ENCODE assay signal across 10 cellular contexts in the genomic region with DNA sequence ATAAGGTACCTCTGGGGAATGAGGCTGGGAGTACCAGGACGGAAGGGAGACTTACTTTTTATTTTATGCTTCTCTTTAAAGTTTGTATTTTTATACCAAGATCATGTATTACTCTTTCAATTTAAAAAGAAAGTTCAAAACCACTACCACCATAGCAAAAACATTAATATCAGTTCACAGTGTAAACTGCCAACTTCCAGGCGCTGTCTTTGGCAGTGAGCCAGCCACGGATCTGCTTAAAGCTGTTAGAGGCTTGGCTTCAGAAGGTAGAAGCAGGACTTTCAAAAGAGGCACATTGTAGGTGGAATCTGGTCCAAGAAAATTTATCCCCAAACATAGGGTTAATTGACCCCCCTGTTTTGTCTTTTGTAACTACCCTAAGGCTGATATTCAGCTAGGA.
DNase-seq lines count a peak whose midpoint lies in the region; TF ChIP-seq lines count a peak whose summit lies in the region.
"Had no signal": no experiment of that assay in that cellular context is flagged by ENCODE, and none has a peak within 500 bp of the region (broad histone marks: within the 10 kb centered on the region; RNA-seq: fewer than 3 reads in every experiment).

No MANE protein-coding gene starts in this region.

- H3K27ac ChIP-seq in HEK293 (ENCODE audit: extremely low read depth, low read depth, low read length): no peak overlapping the region
- H3K27ac ChIP-seq in breast epithelium: no peak overlapping the region

- CTCF ChIA-PET in HEK293 (lab: Yijun Ruan, JAX): no interaction called here

- H3K36me3 ChIP-seq in HEK293 (ENCODE audit: control insufficient read depth in 2 of 2, insufficient read depth in 1 of 2, low read length in 2 of 2): no peaks in the 10 kb centered on the region
- no peaks in the 10 kb centered on the region for H3K36me3 ChIP-seq in breast epithelium

- H3K27ac Mint-ChIP-seq in glutamatergic neuron (ENCODE audit: unreplicated experiment): no peak overlapping the region
- H3K27ac Mint-ChIP-seq: activated CD4-positive, alpha-beta T cell treated with anti-CD3 and anti-CD28 coated beads, Interleukin-2, amount 10 ng/mL, durations not matched to agents 7 days and 5 days; activated naive CD8-positive, alpha-beta T cell had no signal

- POLR2A ChIA-PET in HEK293 (lab: Yijun Ruan, JAX): interaction anchor here (0.6 kb wide), 1 partner anchor 75 kb away, joined by 7 read pairs; no protein-coding TSS in a partner anchor

- peaks cover 5% of the 10 kb centered on the region for H3K36me3 Mint-ChIP-seq in glutamatergic neuron (ENCODE audit: unreplicated experiment)

- H3K27me3 ChIP-seq in breast epithelium: no peaks in the 10 kb centered on the region

- intact Hi-C loops in breast epithelium (cut with DNase I; ENCODE audit: low total_unique reads): no loop called here

- H3K9me3 ChIP-seq in HEK293 (ENCODE audit: control insufficient read depth, insufficient read depth, low read depth, low read length) (no peaks in the 10 kb centered on the region), breast epithelium (no peaks in the 10 kb centered on the region)

- TF ChIP-seq POLR2A in breast epithelium (IDR thresholded peaks at IDR 0.05): no peak

- TF ChIP-seq CTCF in HEK293 (tag by site-specific recombination; IDR thresholded peaks at IDR 0.05): no peak
- TF ChIP-seq CTCF in breast epithelium (IDR thresholded peaks at IDR 0.05): no peak
- no peak for TF ChIP-seq CTCF in glutamatergic neuron (IDR thresholded peaks at IDR 0.05; ENCODE audit: partially characterized antibody, unreplicated experiment)

- DNase-seq in NCI-H2029 treated with DMSO at 0.1 percent for 48 hours (lab: John Stamatoyannopoulos, UW) (peak; percentile 37), breast epithelium (ENCODE audit: low spot score in 2 of 2) (peak; percentile 35 to 64), myocyte (ENCODE audit: low read depth) (peak; percentile 62), glutamatergic neuron (no peak), ACHN (no peak), midbrain (lab: John Stamatoyannopoulos, UW) (no peak), RKO (ENCODE audit: low spot score) (no peak)
- DNase-seq: activated CD4-positive, alpha-beta T cell treated with anti-CD3 and anti-CD28 coated beads, Interleukin-2, amount 10 ng/mL, durations not matched to agents 7 days and 5 days had no signal

- H3K9me3 Mint-ChIP-seq in glutamatergic neuron (ENCODE audit: unreplicated experiment): peaks cover 7% of the 10 kb centered on the region

- peaks cover under 1% of the 10 kb centered on the region for H3K27me3 Mint-ChIP-seq in glutamatergic neuron (ENCODE audit: unreplicated experiment)
- H3K27me3 Mint-ChIP-seq: activated naive CD8-positive, alpha-beta T cell had no signal

- H3K4me1 ChIP-seq in HEK293 (ENCODE audit: control insufficient read depth, insufficient read depth, low read length) (no peaks in the 10 kb centered on the region), breast epithelium (no peaks in the 10 kb centered on the region)

- in situ Hi-C loops in ACHN (cut with HindIII; ENCODE audit: low pct_ligation_motif_present, low pct_unique_long_range_greater_than_20kb, low sequenced_read_pairs): no loop called here

- H3K4me3 ChIP-seq in HEK293 (ENCODE audit: low read depth, low read length) (no peak overlapping the region), breast epithelium (no peak overlapping the region)

- no peak overlapping the region for H3K4me3 Mint-ChIP-seq in glutamatergic neuron (ENCODE audit: unreplicated experiment)
- H3K4me3 Mint-ChIP-seq: activated CD4-positive, alpha-beta T cell treated with anti-CD3 and anti-CD28 coated beads, Interleukin-2, amount 10 ng/mL, durations not matched to agents 7 days and 5 days; activated naive CD8-positive, alpha-beta T cell had no signal

- H3K4me1 Mint-ChIP-seq in glutamatergic neuron (ENCODE audit: low read depth, unreplicated experiment): no peaks in the 10 kb centered on the region
- H3K4me1 Mint-ChIP-seq: activated CD4-positive, alpha-beta T cell treated with anti-CD3 and anti-CD28 coated beads, Interleukin-2, amount 10 ng/mL, durations not matched to agents 7 days and 5 days had no signal

TF ChIP-seq in HEK293, 187 proteins besides CTCF, POLR2A, EP300 and RAD21:
- TF ChIP-seq ZNF610 (tag by site-specific recombination; IDR thresholded peaks at IDR 0.05; ENCODE audit: borderline replicate concordance) (no peak), ZBTB49 (tag by site-specific recombination; IDR thresholded peaks at IDR 0.05; ENCODE audit: low read depth) (no peak)
- TF ChIP-seq, protein P1, sequence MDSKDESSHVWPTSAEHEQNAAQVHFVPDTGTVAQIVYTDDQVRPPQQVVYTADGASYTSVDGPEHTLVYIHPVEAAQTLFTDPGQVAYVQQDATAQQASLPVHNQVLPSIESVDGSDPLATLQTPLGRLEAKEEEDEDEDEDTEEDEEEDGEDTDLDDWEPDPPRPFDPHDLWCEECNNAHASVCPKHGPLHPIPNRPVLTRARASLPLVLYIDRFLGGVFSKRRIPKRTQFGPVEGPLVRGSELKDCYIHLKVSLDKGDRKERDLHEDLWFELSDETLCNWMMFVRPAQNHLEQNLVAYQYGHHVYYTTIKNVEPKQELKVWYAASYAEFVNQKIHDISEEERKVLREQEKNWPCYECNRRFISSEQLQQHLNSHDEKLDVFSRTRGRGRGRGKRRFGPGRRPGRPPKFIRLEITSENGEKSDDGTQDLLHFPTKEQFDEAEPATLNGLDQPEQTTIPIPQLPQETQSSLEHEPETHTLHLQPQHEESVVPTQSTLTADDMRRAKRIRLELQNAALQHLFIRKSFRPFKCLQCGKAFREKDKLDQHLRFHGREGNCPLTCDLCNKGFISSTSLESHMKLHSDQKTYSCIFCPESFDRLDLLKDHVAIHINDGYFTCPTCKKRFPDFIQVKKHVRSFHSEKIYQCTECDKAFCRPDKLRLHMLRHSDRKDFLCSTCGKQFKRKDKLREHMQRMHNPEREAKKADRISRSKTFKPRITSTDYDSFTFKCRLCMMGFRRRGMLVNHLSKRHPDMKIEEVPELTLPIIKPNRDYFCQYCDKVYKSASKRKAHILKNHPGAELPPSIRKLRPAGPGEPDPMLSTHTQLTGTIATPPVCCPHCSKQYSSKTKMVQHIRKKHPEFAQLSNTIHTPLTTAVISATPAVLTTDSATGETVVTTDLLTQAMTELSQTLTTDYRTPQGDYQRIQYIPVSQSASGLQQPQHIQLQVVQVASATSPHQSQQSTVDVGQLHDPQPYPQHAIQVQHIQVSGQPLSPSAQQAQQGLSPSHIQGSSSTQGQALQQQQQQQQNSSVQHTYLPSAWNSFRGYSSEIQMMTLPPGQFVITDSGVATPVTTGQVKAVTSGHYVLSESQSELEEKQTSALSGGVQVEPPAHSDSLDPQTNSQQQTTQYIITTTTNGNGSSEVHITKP (tag by site-specific recombination; IDR thresholded peaks at IDR 0.05): peak; percentile 21; the same call in 1 of the 2 replicates
- TF ChIP-seq, protein P2, sequence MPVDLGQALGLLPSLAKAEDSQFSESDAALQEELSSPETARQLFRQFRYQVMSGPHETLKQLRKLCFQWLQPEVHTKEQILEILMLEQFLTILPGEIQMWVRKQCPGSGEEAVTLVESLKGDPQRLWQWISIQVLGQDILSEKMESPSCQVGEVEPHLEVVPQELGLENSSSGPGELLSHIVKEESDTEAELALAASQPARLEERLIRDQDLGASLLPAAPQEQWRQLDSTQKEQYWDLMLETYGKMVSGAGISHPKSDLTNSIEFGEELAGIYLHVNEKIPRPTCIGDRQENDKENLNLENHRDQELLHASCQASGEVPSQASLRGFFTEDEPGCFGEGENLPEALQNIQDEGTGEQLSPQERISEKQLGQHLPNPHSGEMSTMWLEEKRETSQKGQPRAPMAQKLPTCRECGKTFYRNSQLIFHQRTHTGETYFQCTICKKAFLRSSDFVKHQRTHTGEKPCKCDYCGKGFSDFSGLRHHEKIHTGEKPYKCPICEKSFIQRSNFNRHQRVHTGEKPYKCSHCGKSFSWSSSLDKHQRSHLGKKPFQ (tag by site-specific recombination; IDR thresholded peaks at IDR 0.05): peak; percentile 91

Comparison
In these comparisons a context has a peak if more than half of its experiments do, and no peak if none do; other contexts are left out.
1. DNase-seq: peak in NCI-H2029 treated with DMSO at 0.1 percent for 48 hours (single experiment), breast epithelium (2 of 2) and myocyte (single experiment); none in glutamatergic neuron (single experiment), ACHN (single experiment), midbrain (single experiment) and RKO (single experiment).